ENCODE assay signal across 17 cellular contexts in the genomic region with DNA sequence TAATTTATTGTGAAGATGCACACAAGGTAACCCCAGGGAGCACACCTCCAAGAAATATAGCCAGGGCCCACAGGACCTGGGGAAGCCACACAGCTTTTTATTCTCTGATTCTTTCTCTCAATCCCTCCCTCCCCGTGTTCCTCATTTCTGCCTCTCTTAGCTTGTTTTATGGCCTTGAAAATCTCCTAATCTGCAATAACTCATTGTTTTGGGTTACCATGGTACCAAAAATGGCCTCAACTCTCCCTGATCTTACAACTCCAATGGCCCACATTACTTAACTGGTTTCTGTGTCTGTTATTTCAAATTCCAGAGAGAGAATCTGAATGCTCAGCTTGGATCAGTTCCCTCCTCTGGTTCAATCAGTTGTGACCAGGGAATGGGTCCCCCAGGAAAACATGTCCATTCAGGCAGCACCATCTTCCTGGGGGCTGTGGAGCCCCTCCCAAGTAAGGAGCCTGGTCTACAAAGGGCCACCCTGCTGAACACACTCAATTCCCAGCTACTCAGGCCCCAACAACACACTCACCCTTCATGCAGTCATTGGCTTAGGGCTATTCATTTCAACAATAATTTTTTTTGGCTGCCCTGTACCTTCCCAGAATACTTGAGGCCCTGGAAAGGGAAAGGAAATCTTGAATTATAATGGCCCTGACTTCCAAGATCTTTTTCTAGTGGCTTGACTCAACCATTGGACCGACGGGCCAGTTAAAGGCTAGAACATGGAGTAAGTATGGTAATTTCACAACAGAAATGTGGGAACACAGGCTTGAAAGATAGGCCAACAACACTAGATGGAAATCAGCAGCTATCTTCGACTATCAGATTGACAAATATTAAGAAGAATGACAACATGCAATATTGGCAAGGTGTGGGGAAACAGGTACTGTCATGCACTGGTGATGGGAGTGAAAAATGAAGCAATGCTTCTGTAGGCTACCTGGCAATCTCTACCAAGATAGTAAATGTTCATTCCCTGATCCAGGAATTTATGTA. TPM values are rescaled to one million over a fixed set of nuclear protein-coding genes. Genes with fewer than 3 reads are reported as not detected.
DNase-seq lines count a peak whose midpoint lies in the region; ATAC-seq, FAIRE-seq and TF ChIP-seq lines count a peak whose summit lies in the region.
"Had no signal": no experiment of that assay in that cellular context is flagged by ENCODE, and none has a peak within 500 bp of the region (broad histone marks: within the 10 kb centered on the region; RNA-seq: fewer than 3 reads in every experiment).

No MANE protein-coding gene starts in this region.

- no peaks in the 10 kb centered on the region for H3K9me3 ChIP-seq in liver (ENCODE audit: control insufficient read depth in 4 of 4, low read length in 3 of 4)
- H3K9me3 ChIP-seq in HepG2 (ENCODE audit: low read length), result no peaks in the 10 kb centered on the region
- no peaks in the 10 kb centered on the region for H3K9me3 ChIP-seq in pancreas

- CTCF ChIA-PET in HepG2 (lab: Yijun Ruan, JAX; ENCODE audit: low intra/inter-chr PET ratio, low total read pairs), result no interaction called here

- H3K27me3 ChIP-seq in liver (ENCODE audit: control insufficient read depth in 4 of 4, insufficient read depth in 4 of 4, low read length in 3 of 4) (no peaks in the 10 kb centered on the region), HepG2 (ENCODE audit: control insufficient read depth in 1 of 2, insufficient read depth in 2 of 2, low read length in 2 of 2) (no peaks in the 10 kb centered on the region; a peak in 1 of 5 replicates), pancreas (no peaks in the 10 kb centered on the region)

- POLR2A ChIA-PET in HepG2 (lab: Yijun Ruan, JAX), result no interaction called here

- H3K27ac ChIP-seq in liver (ENCODE audit: low read depth in 1 of 2, low read length in 2 of 2) (no peak overlapping the region), HepG2 (ENCODE audit: extremely low read length, insufficient read depth, low read length) (no peak overlapping the region), pancreas (no peak overlapping the region)
- H3K27ac ChIP-seq: VCaP had no signal

- H3K4me2 ChIP-seq in HepG2 (ENCODE audit: low read depth, low read length), result no peak overlapping the region

- TF ChIP-seq RAD21 in liver (IDR thresholded peaks at IDR 0.05) (peak; percentile 26 to 32), HepG2 (CRISPR knock-in tag; IDR thresholded peaks at IDR 0.05) (no peak)

- no peaks in the 10 kb centered on the region for H3K79me2 ChIP-seq in HepG2 (ENCODE audit: insufficient read depth, low read length)

- FAIRE-seq in HepG2 (lab: Jason Lieb, UNC), result no peak
- FAIRE-seq in pancreas (lab: Jason Lieb, UNC), result no peak
- FAIRE-seq: colon had no signal

- TF ChIP-seq EP300 in HepG2 (IDR thresholded peaks at IDR 0.05; ENCODE audit: low read depth in 2 of 2, low read length in 2 of 2) (no peak), HepG2 (CRISPR knock-in tag; IDR thresholded peaks at IDR 0.05; ENCODE audit: borderline replicate concordance) (no peak)

- no peak for ATAC-seq in HepG2
- peak in 3 of 4 donors; percentile 21 to 73 (median 30) for ATAC-seq in pancreas
- no peak for ATAC-seq in GM21576 (IDR thresholded peaks at IDR 0.05; ENCODE audit: unreplicated experiment)
- ATAC-seq in left colon, result no peak
- ATAC-seq: CD8-positive, alpha-beta T cell; Panc1 had no signal

- TF ChIP-seq CTCF in liver (IDR thresholded peaks at IDR 0.05; ENCODE audit: low read depth, low read length, missing input control), result no peak
- no peak for TF ChIP-seq CTCF in HepG2 (CRISPR knock-in tag; IDR thresholded peaks at IDR 0.05)
- TF ChIP-seq CTCF in pancreas (IDR thresholded peaks at IDR 0.05), result no peak

- no peak for DNase-seq in HepG2 (ENCODE audit: low spot score)
- peak; percentile 20 for DNase-seq in fibroblast of peridontal ligament (ENCODE audit: extremely low read depth)
- DNase-seq in pancreas, result no peak
- no peak for DNase-seq in stimulated activated CD4-positive, alpha-beta T cell treated with anti-CD3 and anti-CD28 coated beads, Interleukin-4, amount 100 ng/mL, for 1 hour
- no peak for DNase-seq in NCI-H82 (lab: John Stamatoyannopoulos, UW)
- no peak for DNase-seq in left colon
- DNase-seq: activated CD8-positive, alpha-beta memory T cell treated with anti-CD3 and anti-CD28 coated beads for 24 hours; CD8-positive, alpha-beta T cell; NCI-H2029; NCI-H748 treated with DMSO at 0.1 percent for 48 hours; nucleus accumbens; stimulated activated naive CD4-positive, alpha-beta T cell had no signal

- H3K4me3 ChIP-seq in liver (ENCODE audit: low read depth in 1 of 3, low read length in 3 of 3) (no peak overlapping the region), HepG2 (replicated peaks in 1 of 3; ENCODE audit: insufficient read depth in 1 of 3, low read depth in 2 of 3, low read length in 3 of 3) (no peak overlapping the region), pancreas (no peak overlapping the region)

- TF ChIP-seq POLR2A in HepG2 (IDR thresholded peaks at IDR 0.05; ENCODE audit: insufficient read depth in 1 of 2, low read depth in 2 of 2, low read length in 2 of 2), result no peak

- intact Hi-C loops in HepG2 (cut with micrococcal nuclease; ENCODE audit: unreplicated experiment) (loop anchor here (1.0 kb wide), 1 partner anchor 29 kb away; no protein-coding TSS in a partner anchor), pancreas (cut with DNase I) (no loop called here), left colon (cut with DNase I, micrococcal nuclease) (no loop called here)

- peaks cover under 1 to 5% (median 3%) of the 10 kb centered on the region in 4 donors for H3K4me1 ChIP-seq in liver (ENCODE audit: control insufficient read depth in 4 of 4, insufficient read depth in 4 of 4, low read length in 3 of 4)
- H3K4me1 ChIP-seq in HepG2 (ENCODE audit: insufficient read depth, low read length), result 0 out of 2 replicates have a peak, but pooled peaks cover 5% of the 10 kb centered on the region
- peaks cover 0 to 7% (median 4%) of the 10 kb centered on the region in 3 donors for H3K4me1 ChIP-seq in pancreas

- H3K36me3 ChIP-seq in liver (ENCODE audit: control insufficient read depth in 4 of 4, insufficient read depth in 3 of 4, low read depth in 1 of 4, low read length in 3 of 4) (no peaks in the 10 kb centered on the region), HepG2 (replicated peaks in 1 of 2; ENCODE audit: control insufficient read depth in 1 of 2, insufficient read depth in 2 of 2, low read length in 2 of 2) (no peaks in the 10 kb centered on the region), pancreas (no peaks in the 10 kb centered on the region)

- in situ Hi-C loops in HepG2 (cut with HindIII; ENCODE audit: extremely low pct_ligation_motif_present, low pct_unique_long_range_greater_than_20kb), result no loop called here

- H3K9ac ChIP-seq in liver (ENCODE audit: low read depth in 1 of 2, low read length in 2 of 2) (no peak overlapping the region), HepG2 (ENCODE audit: insufficient read depth, low read depth, low read length) (no peak overlapping the region)

- no peak overlapping the region for H2AFZ ChIP-seq in HepG2 (ENCODE audit: low read length)

- 56% methylated on average over 4 of the region's 4 CpGs for WGBS in liver
- WGBS in HepG2 (ENCODE audit: low lambda C conversion rate), result 27% methylated on average over 4 of the region's 4 CpGs
- WGBS in pancreas, 2 donors, result 60 to 64% methylated on average over 4 of the region's 4 CpGs

- BruUV-seq in HepG2 (replicated peaks; lab: Mats Ljungman, UMichigan), result no TSS peak

- no peaks in the 10 kb centered on the region for H4K20me1 ChIP-seq in HepG2 (ENCODE audit: insufficient read depth, low read length)

TF ChIP-seq in liver, 16 proteins besides CTCF, POLR2A, EP300 and RAD21 (continues in another document):
- TF ChIP-seq FOXA1 (IDR thresholded peaks at IDR 0.05) (no peak), HNF4G (IDR thresholded peaks at IDR 0.05) (no peak), EGR1 (IDR thresholded peaks at IDR 0.05; ENCODE audit: low read depth in 2 of 2) (no peak), FOXA2 (IDR thresholded peaks at IDR 0.05) (peak; percentile 27), TAF1 (conservative IDR thresholded peaks at IDR 0.05) (no peak)

TF ChIP-seq in HepG2, 621 proteins besides CTCF, POLR2A, EP300 and RAD21 (continues in another document):
- TF ChIP-seq ZNF510 (CRISPR knock-in tag; IDR thresholded peaks at IDR 0.05; ENCODE audit: low read depth), result no peak
- no peak for TF ChIP-seq ZNF230 (CRISPR knock-in tag; IDR thresholded peaks at IDR 0.05)
- TF ChIP-seq ZSCAN29 (CRISPR knock-in tag; conservative IDR thresholded peaks at IDR 0.05), result no peak
- no peak for TF ChIP-seq ZKSCAN1 (IDR thresholded peaks at IDR 0.05; ENCODE audit: low read length)
- TF ChIP-seq ZNF274 (CRISPR knock-in tag; IDR thresholded peaks at IDR 0.05), result no peak
- no peak for TF ChIP-seq ARID2 (CRISPR knock-in tag; IDR thresholded peaks at IDR 0.05; ENCODE audit: borderline replicate concordance)
- no peak for TF ChIP-seq AGO2 (optimal IDR thresholded peaks at IDR 0.05; ENCODE audit: low read depth, low read length)

RNA-seq across cellular contexts. Expression of a gene that starts 41.6 kb away (rescaled TPM):
- total RNA-seq in liver (10 to 100 TPM in 1 of 2 donors, 1 to 10 TPM in 1; 4.5 to 17.0 TPM), HepG2 (2016; rRNA removed; fragmentation: Illumina TruSeq; extraction: Trizol) (1.3 TPM in 2 replicates), pancreas (10 to 100 TPM in 1 of 6 donors, 1 to 10 TPM in 5; 4.4 to 11.4 (median 5.4) TPM), left colon (1 to 10 TPM; 2.9 to 8.7 TPM)
- polyA plus RNA-seq in liver (10 to 100 TPM in 1 of 2 donors, 1 to 10 TPM in 1; 6.3 to 11.7 TPM), HepG2 (2011; rRNA removed) (2.0 and 2.1 TPM in 2 replicates), pancreas (10 to 100 TPM in 1 of 2 donors, 1 to 10 TPM in 1; 9.3 to 14.5 TPM)
- 1.4 and 2.7 TPM in 2 replicates for total RNA-seq in HepG2 (2016; cell fraction: cytosol; rRNA removed; fragmentation: Illumina TruSeq; extraction: Trizol; ENCODE audit: low read depth)
- total RNA-seq in HepG2 (2016; cell fraction: insoluble cytoplasmic fraction; rRNA removed; fragmentation: Illumina TruSeq; extraction: Trizol), result 1.3 and 1.4 TPM in 2 replicates
- total RNA-seq in HepG2 (2016; cell fraction: membrane; rRNA removed; fragmentation: Illumina TruSeq; extraction: Trizol), result 3.0 and 3.4 TPM in 2 replicates
- total RNA-seq in HepG2 (2016; cell fraction: nucleus; rRNA removed; fragmentation: Illumina TruSeq; extraction: Trizol), result 1.9 and 2.0 TPM in 2 replicates
- polyA plus RNA-seq in HepG2 (2011; cell fraction: cytosol; rRNA removed), result 0.91 and 1.9 TPM in 2 replicates
- polyA plus RNA-seq in HepG2 (2011; cell fraction: nucleus; rRNA removed), result 1.2 and 1.9 TPM in 2 replicates
- 1.2 and 1.4 TPM in 2 replicates for polyA plus RNA-seq in HepG2 (2012)
- polyA plus RNA-seq in HepG2 (2016; cell fraction: cytosol; fragmentation: Illumina TruSeq; extraction: Trizol; ENCODE audit: low read depth), result 2.0 and 2.2 TPM in 2 replicates
- 1.2 and 1.5 TPM in 2 replicates for polyA plus RNA-seq in HepG2 (2016; cell fraction: insoluble cytoplasmic fraction; fragmentation: Illumina TruSeq; extraction: Trizol; ENCODE audit: low read depth)
- 1.9 and 2.8 TPM in 2 replicates for polyA plus RNA-seq in HepG2 (2016; cell fraction: membrane; fragmentation: Illumina TruSeq; extraction: Trizol; ENCODE audit: low read depth)
- polyA plus RNA-seq in HepG2 (2016; cell fraction: nucleus; fragmentation: Illumina TruSeq; extraction: Trizol; ENCODE audit: insufficient read depth, low read depth), result 2.6 and 2.7 TPM in 2 replicates
- 1.2 and 2.0 TPM in 2 replicates for polyA minus RNA-seq in HepG2 (2011; rRNA and poly(A)+ RNA removed; ENCODE audit: low replicate concordance)
- 0.97 and 1.6 TPM in 2 replicates for polyA minus RNA-seq in HepG2 (2011; cell fraction: cytosol; rRNA and poly(A)+ RNA removed)
- polyA minus RNA-seq in HepG2 (2011; cell fraction: nucleus; rRNA and poly(A)+ RNA removed), result 5.7 and 6.5 TPM in 2 replicates

Comparison
In these comparisons a context has a peak if more than half of its experiments do, and no peak if none do; other contexts are left out.
1. ATAC-seq: peak in pancreas (3 of 4); none in HepG2 (single experiment), GM21576 (single experiment) and left colon (single experiment).